In genomic region chr14:68608235-68608962, GRCh38 we compare ENCODE assay signal across 1 cellular context.
TF ChIP-seq lines count a peak whose summit lies in the region.

No MANE protein-coding gene starts in this region.

TF ChIP-seq in WTC11, 78 proteins besides CTCF, POLR2A, EP300 and RAD21 (continued from another document):
- TF ChIP-seq USF2 (CRISPR knock-in tag; IDR thresholded peaks at IDR 0.05) = no peak
- TF ChIP-seq, protein P1, sequence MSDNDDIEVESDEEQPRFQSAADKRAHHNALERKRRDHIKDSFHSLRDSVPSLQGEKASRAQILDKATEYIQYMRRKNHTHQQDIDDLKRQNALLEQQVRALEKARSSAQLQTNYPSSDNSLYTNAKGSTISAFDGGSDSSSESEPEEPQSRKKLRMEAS (CRISPR knock-in tag; IDR thresholded peaks at IDR 0.05) = no peak
- no peak for TF ChIP-seq NFE2L1 (CRISPR knock-in tag; IDR thresholded peaks at IDR 0.05)
- TF ChIP-seq NFYB (CRISPR knock-in tag; conservative IDR thresholded peaks at IDR 0.05; ENCODE audit: low read depth) = no peak
- TF ChIP-seq NR3C1 (CRISPR knock-in tag; conservative IDR thresholded peaks at IDR 0.05; ENCODE audit: low read depth) = no peak
